8 cellular contexts compared by ENCODE assay signal in genomic region chr1:197146108-197147095, GRCh38. TPM values are rescaled to one million over a fixed set of nuclear protein-coding genes. Genes with fewer than 3 reads are reported as not detected.
DNase-seq lines count a peak whose midpoint lies in the region; ATAC-seq and TF ChIP-seq lines count a peak whose summit lies in the region.

Gene ASPM, minus strand, starts transcription at chr1:197146669. Its CDS starts 232 bp downstream, at chr1:197146437.

- intact Hi-C loops in IMR-90 (cut with micrococcal nuclease) = loop anchor here (5.0 kb wide), 1 partner anchor 319 kb away; no protein-coding TSS in a partner anchor
- intact Hi-C loops in OCI-LY7 (cut with micrococcal nuclease; ENCODE audit: unreplicated experiment) = loop anchor here (5.0 to 10.0 kb wide), 2 partner anchors 628 to 1321 kb away; partner anchors contain the start of gene DENND1B

- peak within 1 kb of the TSS; percentile 26; the same call in 1 of the 2 replicates for H3K18ac ChIP-seq in IMR-90 (ENCODE audit: low read depth, low read length)

- H2AFZ ChIP-seq in IMR-90 (replicated peaks; ENCODE audit: low read length, poor library complexity) (peak within 1 kb of the TSS; percentile 92), OCI-LY7 (ENCODE audit: low read length) (peak within 1 kb of the TSS; percentile 95)

- peak within 1 kb of the TSS; percentile 72 for H3K9ac ChIP-seq in IMR-90 (ENCODE audit: low read depth, low read length)

- 0 out of 2 replicates have a peak within 1 kb of the TSS, but pooled peaks have one; percentile 38 for H2BK20ac ChIP-seq in IMR-90 (ENCODE audit: low read depth, low read length)

- H3K9me3 ChIP-seq in IMR-90 (ENCODE audit: control insufficient read depth, insufficient read depth, low read length) (no peaks in the 10 kb centered on the region), OCI-LY7 (ENCODE audit: low read length) (no peaks in the 10 kb centered on the region)

- H2BK120ac ChIP-seq in IMR-90 (ENCODE audit: low read depth, low read length) = peak within 1 kb of the TSS; percentile 68

- H3K36me3 ChIP-seq in IMR-90 (ENCODE audit: control insufficient read depth, insufficient read depth, low read length) (no peaks in the 10 kb centered on the region), OCI-LY7 (ENCODE audit: insufficient read depth, low read length) (peaks cover 40% of the 10 kb centered on the region)

- POLR2A ChIA-PET in IMR-90 (lab: Charles Lee; ENCODE audit: unreplicated experiment) (no interaction called here), OCI-LY7 (lab: Charles Lee) (interaction anchor here (1.3 kb wide), 1 partner anchor 10 kb away, joined by 6 read pairs; no protein-coding TSS in a partner anchor)

- no peak within 1 kb of the TSS; the same call in 1 of the 2 replicates for H4K5ac ChIP-seq in IMR-90 (ENCODE audit: low read depth, low read length)

- H4K91ac ChIP-seq in IMR-90 (ENCODE audit: insufficient read depth, low read depth, low read length) = peak within 1 kb of the TSS; percentile 46; the same call in 1 of the 2 replicates

- H3K4ac ChIP-seq in IMR-90 (ENCODE audit: low read depth, low read length) = peak within 1 kb of the TSS; percentile 12; the same call in 1 of the 2 replicates

- H3K9me2 ChIP-seq in OCI-LY7 (ENCODE audit: insufficient read depth, low read length) = no peaks in the 10 kb centered on the region

- ATAC-seq in GM21529 (IDR thresholded peaks at IDR 0.05; ENCODE audit: unreplicated experiment) (peak; percentile 97), IMR-90 (ENCODE audit: low read depth) (peak; percentile 98)

- TF ChIP-seq POLR2A in IMR-90 (IDR thresholded peaks at IDR 0.05; ENCODE audit: low read depth, low read length) = no peak

- H3K4me2 ChIP-seq in IMR-90 (ENCODE audit: low read depth, low read length) (peak within 1 kb of the TSS; percentile 99), OCI-LY7 (ENCODE audit: low read length) (peak within 1 kb of the TSS; percentile 82)

- peak within 1 kb of the TSS; percentile 84; the same call in 1 of the 2 replicates for H3K56ac ChIP-seq in IMR-90 (ENCODE audit: extremely low read depth, insufficient read depth, low read length)

- no peak within 1 kb of the TSS for H2AK5ac ChIP-seq in IMR-90 (ENCODE audit: low read depth, low read length)

- no peak for TF ChIP-seq RAD21 in IMR-90 (IDR thresholded peaks at IDR 0.05; ENCODE audit: low read length)

- peak within 1 kb of the TSS; percentile 8; the same call in 1 of the 2 replicates for H3K14ac ChIP-seq in IMR-90 (replicated peaks; ENCODE audit: low read depth, low read length)

- peak within 1 kb of the TSS; percentile 74 for H3K23ac ChIP-seq in IMR-90 (ENCODE audit: low read depth, low read length)

- H2AK9ac ChIP-seq in IMR-90 (replicated peaks; ENCODE audit: low read depth, low read length, poor library complexity) = peak within 1 kb of the TSS; percentile 8

- CTCF ChIA-PET in IMR-90 (lab: Yijun Ruan, JAX) = no interaction called here
- CTCF ChIA-PET in OCI-LY7 (lab: Charles Lee; ENCODE audit: unreplicated experiment) = no interaction called here

- DNase-seq in DMS 273 treated with DMSO at 0.1 percent for 48 hours (lab: John Stamatoyannopoulos, UW) (peak; percentile 87), IMR-90 (peak; percentile 93), OCI-LY7 (ENCODE audit: low spot score) (peak; percentile 95), epidermal melanocyte (ENCODE audit: insufficient read length, low spot score) (peak; percentile 59), middle frontal gyrus (ENCODE audit: extremely low spot score, low spot score) (peak; percentile 87)
- peak; percentile 92 for DNase-seq in activated CD8-positive, alpha-beta memory T cell treated with anti-CD3 and anti-CD28 coated beads, Interleukin-2, amount 50 U/mL, for 48 hours
- DNase-seq in stimulated activated CD8-positive, alpha-beta memory T cell treated with anti-CD3 and anti-CD28 coated beads, Interleukin-2, amount 100 ng/mL, for 1 hour (ENCODE audit: low read depth in 2 of 2) = peak; percentile 81 to 91

- H3K79me1 ChIP-seq in IMR-90 (ENCODE audit: low read depth in 1 of 2, low read length in 2 of 2) = peaks cover 0 to 7% of the 10 kb centered on the region in 2 experiments; a peak in 3 of 4 replicates

- peak within 1 kb of the TSS; percentile 46 to 84; a peak in 3 of 4 replicates for H4K8ac ChIP-seq in IMR-90 (ENCODE audit: low read depth in 2 of 2, low read length in 2 of 2)

- H2BK5ac ChIP-seq in IMR-90 (ENCODE audit: low read depth, low read length, poor library complexity, severe bottlenecking) = peak within 1 kb of the TSS; percentile 74

- H4K20me1 ChIP-seq in IMR-90 (ENCODE audit: insufficient read depth, low read length) = no peaks in the 10 kb centered on the region
- H4K20me1 ChIP-seq in OCI-LY7 (ENCODE audit: insufficient read depth, low read length) = peaks cover 14% of the 10 kb centered on the region

- H3K79me2 ChIP-seq in OCI-LY7 (ENCODE audit: insufficient read depth, low read depth, low read length) = peaks cover 50% of the 10 kb centered on the region

- H3K4me1 ChIP-seq in IMR-90 (ENCODE audit: control insufficient read depth, insufficient read depth, low read length) (no peaks in the 10 kb centered on the region; the same call in 1 of the 2 replicates), OCI-LY7 (ENCODE audit: insufficient read depth, low read length, poor library complexity, severe bottlenecking) (peaks cover 29% of the 10 kb centered on the region)

- H2BK15ac ChIP-seq in IMR-90 (ENCODE audit: low read depth, low read length) = no peak within 1 kb of the TSS

- BruUV-seq in IMR-90 (replicated peaks; lab: Mats Ljungman, UMichigan) (no TSS peak), OCI-LY7 (replicated peaks; lab: Mats Ljungman, UMichigan) (TSS peak; percentile 65)

- 0% methylated on average over 3 of the region's 67 CpGs; no CpG with 5 or more reads in 1 of the 2 experiments for WGBS in IMR-90 (ENCODE audit: extremely low coverage in 2 of 2, insufficient read length in 1 of 2), 2 experiments

- in situ Hi-C loops in IMR-90 (cut with MboI; ENCODE audit: low sequenced_read_pairs) = no loop called here

- H3K4me3 ChIP-seq in IMR-90 (ENCODE audit: insufficient read depth, low read depth, low read length) = peak within 1 kb of the TSS; percentile 68
- peak within 1 kb of the TSS; percentile 88 for H3K4me3 ChIP-seq in OCI-LY7 (ENCODE audit: low read depth, low read length, poor library complexity, severe bottlenecking)

- H3K27ac ChIP-seq in IMR-90 (ENCODE audit: insufficient read depth, low read length) = peak within 1 kb of the TSS; percentile 58
- peak within 1 kb of the TSS; percentile 90 for H3K27ac ChIP-seq in OCI-LY7 (ENCODE audit: low read depth, low read length, poor library complexity, severe bottlenecking)

- TF ChIP-seq CTCF in IMR-90 (conservative IDR thresholded peaks at IDR 0.05; ENCODE audit: low read depth, low read length) (no peak), OCI-LY7 (conservative IDR thresholded peaks at IDR 0.05; ENCODE audit: low read length) (no peak)

- dilution Hi-C loops in IMR-90 (cut with HindIII; ENCODE audit: low sequenced_read_pairs, unreplicated experiment) = no loop called here

- no peaks in the 10 kb centered on the region for H3K9me1 ChIP-seq in IMR-90 (ENCODE audit: insufficient read depth, low read length)

- H3K27me3 ChIP-seq in IMR-90 (ENCODE audit: control insufficient read depth, insufficient read depth, low read length) = no peaks in the 10 kb centered on the region

TF ChIP-seq in IMR-90, 13 proteins besides CTCF, POLR2A, EP300 and RAD21:
- TF ChIP-seq MAZ (IDR thresholded peaks at IDR 0.05; ENCODE audit: borderline replicate concordance, low read depth, low read length) (no peak), CHD1 (IDR thresholded peaks at IDR 0.05; ENCODE audit: low read depth, low read length) (no peak), SMC3 (IDR thresholded peaks at IDR 0.05; ENCODE audit: low read depth, low read length) (no peak), MXI1 (IDR thresholded peaks at IDR 0.05; ENCODE audit: borderline replicate concordance, low read depth, low read length) (peak; percentile 92), FOS (IDR thresholded peaks at IDR 0.05; ENCODE audit: low read depth, low read length) (peak; percentile 63; the same call in 1 of the 2 replicates), RFX5 (IDR thresholded peaks at IDR 0.05; ENCODE audit: low read depth, low read length) (no peak), BHLHE40 (IDR thresholded peaks at IDR 0.05; ENCODE audit: low read depth, low read length) (no peak), CEBPB (IDR thresholded peaks at IDR 0.05; ENCODE audit: low read depth, low read length) (no peak), USF2 (IDR thresholded peaks at IDR 0.05; ENCODE audit: low read depth, low read length) (peak; percentile 78), RCOR1 (IDR thresholded peaks at IDR 0.05; ENCODE audit: insufficient replicate concordance, low read length) (no peak), NFE2L2 (IDR thresholded peaks at IDR 0.05; ENCODE audit: low read depth, low read length) (no peak), MAFK (IDR thresholded peaks at IDR 0.05; ENCODE audit: low read depth, low read length) (peak; percentile 84), ELK1 (IDR thresholded peaks at IDR 0.05; ENCODE audit: borderline replicate concordance, low read depth, low read length) (no peak)

RNA-seq across cellular contexts. Expression of gene ASPM, which starts in this region (rescaled TPM):
- total RNA-seq in IMR-90 (2012; rRNA removed) (27.8 and 53.3 TPM in 2 replicates), OCI-LY7 (2022) (76.8 and 93.9 TPM in 2 replicates)
- 5.2 and 7.1 TPM in 2 replicates for polyA plus RNA-seq in IMR-90 (2012; rRNA removed)
- 0.23 and 0.62 TPM in 2 replicates for polyA plus RNA-seq in IMR-90 (2012; cell fraction: cytosol; rRNA removed)
- 0.92 and 6.7 TPM in 2 replicates for polyA plus RNA-seq in IMR-90 (2012; cell fraction: nucleus; rRNA removed; ENCODE audit: low replicate concordance)
- total RNA-seq in OCI-LY7 (2014; rRNA removed; shearing (Covaris generic)) = 88.4 and 88.6 TPM in 2 replicates

Comparison
In these comparisons a context has a peak if more than half of its experiments do, and no peak if none do; other contexts are left out.
1. Peak in every context shown above with its lines: DNase-seq, ATAC-seq, H3K4me3 ChIP-seq and H3K27ac ChIP-seq.